14 cellular contexts compared by ENCODE assay signal in the genomic region with DNA sequence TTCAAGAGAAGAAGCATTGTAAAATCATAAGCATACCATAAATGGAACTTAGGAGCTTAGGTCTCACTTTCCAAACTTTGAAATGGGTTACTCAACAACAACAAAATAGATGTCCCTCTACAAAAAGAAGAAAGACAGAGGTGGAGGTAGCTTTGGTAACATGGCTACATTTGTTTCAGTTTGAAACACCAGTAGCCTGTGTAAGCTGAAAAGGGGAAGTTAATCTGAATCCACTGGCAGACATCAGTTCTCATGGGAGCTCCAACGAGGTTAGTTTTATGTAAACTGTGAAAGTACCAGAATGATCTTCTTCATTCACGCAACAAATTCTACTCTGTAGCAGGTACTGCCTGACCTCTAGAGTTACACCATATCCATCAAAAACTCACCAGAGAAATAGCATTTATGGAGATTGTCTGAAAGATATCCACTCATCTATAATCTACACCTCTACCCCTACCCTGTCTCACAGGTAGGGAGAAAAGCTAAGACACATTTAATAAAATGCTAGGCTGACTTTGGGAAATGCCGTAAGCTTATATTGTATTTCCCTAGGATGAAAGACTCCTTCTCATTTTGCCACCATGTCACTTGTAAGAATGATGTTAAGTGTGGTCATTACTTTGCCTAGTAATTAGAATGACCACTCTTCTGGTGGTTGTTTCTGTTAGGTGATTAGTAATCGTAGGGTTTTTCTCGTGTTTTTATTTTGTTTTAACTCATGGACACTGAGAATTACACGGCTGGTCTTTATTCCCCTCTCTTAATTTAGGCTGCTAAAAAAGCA.
A peak's percentile ranks its signal among the peaks of the same experiment; 100 is the strongest.
DNase-seq lines count a peak whose midpoint lies in the region; ATAC-seq and TF ChIP-seq lines count a peak whose summit lies in the region.
"Had no signal": no experiment of that assay in that cellular context is flagged by ENCODE, and none has a peak within 500 bp of the region (broad histone marks: within the 10 kb centered on the region; RNA-seq: fewer than 3 reads in every experiment).

No MANE protein-coding gene starts in this region.

- H3K27ac Mint-ChIP-seq in H9: no peak overlapping the region
- H3K27ac Mint-ChIP-seq: CD4-positive, CD25-positive, alpha-beta regulatory T cell; dendritic cell treated with granulocyte-macrophage colony-stimulating factor and Interleukin-4, amounts not matched to agents 40 ng/mL and 50 ng/mL, for 4 days had no signal

- no peak overlapping the region for H3K23ac ChIP-seq in H9 (ENCODE audit: insufficient read length, low read depth, low read length)

- peak; percentile 1 to 10 for DNase-seq in Kasumi-1 (lab: John Stamatoyannopoulos, UW)
- DNase-seq in H9: no peak
- no peak for DNase-seq in central memory CD4-positive, alpha-beta T cell
- DNase-seq in NCI-H2227 treated with DMSO at 0.1 percent for 48 hours (lab: John Stamatoyannopoulos, UW): no peak
- no peak for DNase-seq in NCI-H524 treated with DMSO at 0.1 percent for 48 hours (lab: John Stamatoyannopoulos, UW)
- DNase-seq: activated naive CD4-positive, alpha-beta T cell treated with anti-CD3 and anti-CD28 coated beads, Interleukin-2, amount 50 U/mL, for 16 hours; CD4-positive, CD25-positive, alpha-beta regulatory T cell; left ventricle myocardium superior; SJCRH30; stimulated activated CD4-positive, alpha-beta T cell treated with anti-CD3 and anti-CD28 coated beads, Interleukin-4, amount 100 ng/mL, for 4 hours had no signal

- no peak overlapping the region for H2BK15ac ChIP-seq in H9 (ENCODE audit: low read depth, low read length)

- H4K20me1 ChIP-seq in H9 (ENCODE audit: control insufficient read depth, insufficient read depth, insufficient read length): no peaks in the 10 kb centered on the region

- H3K4me1 ChIP-seq in H9 (ENCODE audit: insufficient read depth, low read length): no peaks in the 10 kb centered on the region; the same call in 1 of the 2 replicates
- H3K4me1 ChIP-seq: SJCRH30 had no signal

- H3K9ac ChIP-seq in H9 (ENCODE audit: extremely low read depth, insufficient read length, low read length): no peak overlapping the region

- H2BK12ac ChIP-seq in H9 (ENCODE audit: insufficient read length, low read depth, low read length): no peak overlapping the region

- no peak overlapping the region for H2AFZ ChIP-seq in H9 (ENCODE audit: low read length)

- no peak overlapping the region for H3K27ac ChIP-seq in H9 (ENCODE audit: insufficient read length, low read depth, low read length)
- H3K27ac ChIP-seq: SJCRH30 had no signal

- no peaks in the 10 kb centered on the region for H3K9me3 ChIP-seq in H9 (ENCODE audit: control insufficient read depth, low read depth, low read length)
- H3K9me3 ChIP-seq: SJCRH30 had no signal

- no peaks in the 10 kb centered on the region for H3K23me2 ChIP-seq in H9 (ENCODE audit: insufficient read length, low read depth, low read length, poor library complexity, severe bottlenecking)

- no peaks in the 10 kb centered on the region for H3K36me3 Mint-ChIP-seq in H9 (ENCODE audit: insufficient read depth in 1 of 3, low read depth in 3 of 3)
- H3K36me3 Mint-ChIP-seq: CD4-positive, CD25-positive, alpha-beta regulatory T cell had no signal

- ATAC-seq in GM18517 (IDR thresholded peaks at IDR 0.05; ENCODE audit: unreplicated experiment) (peak; percentile 92), GM21360 (IDR thresholded peaks at IDR 0.05; ENCODE audit: unreplicated experiment) (peak; percentile 93), HG02981 (IDR thresholded peaks at IDR 0.05; ENCODE audit: unreplicated experiment) (peak; percentile 91)
- ATAC-seq: left ventricle myocardium superior had no signal

- H3K79me1 ChIP-seq in H9 (ENCODE audit: insufficient read depth, low read depth, low read length, poor library complexity, severe bottlenecking): no peaks in the 10 kb centered on the region

- H3K18ac ChIP-seq in H9 (ENCODE audit: insufficient read length, low read depth, low read length): no peak overlapping the region

- no peaks in the 10 kb centered on the region; a peak in 1 of 5 replicates for H3K9me3 Mint-ChIP-seq in H9
- H3K9me3 Mint-ChIP-seq: dendritic cell treated with granulocyte-macrophage colony-stimulating factor and Interleukin-4, amounts not matched to agents 40 ng/mL and 50 ng/mL, for 4 days had no signal

- H2BK5ac ChIP-seq in H9 (ENCODE audit: insufficient read length, low read length): no peak overlapping the region

- H3K4ac ChIP-seq in H9 (ENCODE audit: low read depth, low read length): no peak overlapping the region

- H3T11ph ChIP-seq in H9 (ENCODE audit: low read length): no peak overlapping the region

- no peak overlapping the region for H4K5ac ChIP-seq in H9 (ENCODE audit: insufficient read length, low read depth, low read length)

- TF ChIP-seq CTCF in H9 (conservative IDR thresholded peaks at IDR 0.05): no peak

- no peak overlapping the region for H3K4me3 Mint-ChIP-seq in H9
- H3K4me3 Mint-ChIP-seq: CD4-positive, CD25-positive, alpha-beta regulatory T cell; dendritic cell treated with granulocyte-macrophage colony-stimulating factor and Interleukin-4, amounts not matched to agents 40 ng/mL and 50 ng/mL, for 4 days had no signal

- no CpG with 5 or more reads among the region's 6 CpGs for WGBS in H9 (ENCODE audit: extremely low coverage, insufficient read length, low lambda C conversion rate)

- H3K79me2 ChIP-seq in H9 (ENCODE audit: insufficient read depth, low read length): no peaks in the 10 kb centered on the region

- H3K27me3 ChIP-seq in H9 (ENCODE audit: insufficient read depth, low read length): no peaks in the 10 kb centered on the region

- no peak overlapping the region for H3K4me2 ChIP-seq in H9 (ENCODE audit: insufficient read depth, insufficient read length, low read length)

- H2AK5ac ChIP-seq in H9 (ENCODE audit: insufficient read length, low read length): no peak overlapping the region

- no peaks in the 10 kb centered on the region for H3K4me1 Mint-ChIP-seq in H9
- H3K4me1 Mint-ChIP-seq: CD4-positive, CD25-positive, alpha-beta regulatory T cell had no signal

- no peak overlapping the region for H3K56ac ChIP-seq in H9 (ENCODE audit: insufficient read length, low read depth, low read length)

- no peak overlapping the region for H2BK20ac ChIP-seq in H9 (ENCODE audit: low read depth, low read length, poor library complexity, severe bottlenecking)

- H3K14ac ChIP-seq in H9 (ENCODE audit: insufficient read depth, low read length): no peak overlapping the region

- H2BK120ac ChIP-seq in H9 (ENCODE audit: low read depth, low read length, poor library complexity, severe bottlenecking): no peak overlapping the region

- no peaks in the 10 kb centered on the region for H3K27me3 Mint-ChIP-seq in H9 (ENCODE audit: low read depth)
- H3K27me3 Mint-ChIP-seq: dendritic cell treated with granulocyte-macrophage colony-stimulating factor and Interleukin-4, amounts not matched to agents 40 ng/mL and 50 ng/mL, for 4 days had no signal

- H4K91ac ChIP-seq in H9 (ENCODE audit: insufficient read length, low read depth, low read length): no peak overlapping the region

- no peak overlapping the region for H4K8ac ChIP-seq in H9 (replicated peaks; ENCODE audit: insufficient read length, low read depth, low read length)

Comparison
In these comparisons a context has a peak if more than half of its experiments do, and no peak if none do; other contexts are left out.
1. DNase-seq: peak in Kasumi-1 (2 of 2); none in H9 (single experiment), central memory CD4-positive, alpha-beta T cell (single experiment), NCI-H2227 treated with DMSO at 0.1 percent for 48 hours (single experiment) and NCI-H524 treated with DMSO at 0.1 percent for 48 hours (single experiment).
2. Peak in every context shown above with its lines, with median percentiles within 50 percentile points of each other: ATAC-seq.